In genomic region chr10:43852141-43852540, GRCh38 we compare ENCODE assay signal across 20 cellular contexts.
DNase-seq lines count a peak whose midpoint lies in the region.
"Had no signal": no experiment of that assay in that cellular context is flagged by ENCODE, and none has a peak within 500 bp of the region (broad histone marks: within the 10 kb centered on the region; RNA-seq: fewer than 3 reads in every experiment).

No MANE protein-coding gene starts in this region.

- DNase-seq in NCI-H82 (lab: John Stamatoyannopoulos, UW) (peak; percentile 22), NCI-H82 treated with DMSO at 0.1 percent for 48 hours (lab: John Stamatoyannopoulos, UW; ENCODE audit: unreplicated experiment) (no peak), NCI-H524 treated with DMSO at 0.1 percent for 48 hours (lab: John Stamatoyannopoulos, UW) (peak; percentile 46), left kidney (ENCODE audit: low read depth, low spot score) (peak; percentile 44), H4 (ENCODE audit: low spot score) (no peak), 8988T (no peak), middle frontal gyrus (ENCODE audit: extremely low spot score, low spot score) (no peak)
- DNase-seq: CD4-positive, alpha-beta T cell; DMS53; EL; GOT3; KBM-7; NCI-H1092; NCI-H1436 treated with DMSO at 0.1 percent for 48 hours; NCI-H2081; NCI-H2171 treated with DMSO at 0.1 percent for 48 hours; NCI-H446 treated with DMSO at 0.1 percent for 48 hours; NCI-H748 treated with DMSO at 0.1 percent for 48 hours; RPMI8226; SHP77 treated with DMSO at 0.1 percent for 48 hours had no signal

Comparison
In these comparisons a context has a peak if more than half of its experiments do, and no peak if none do; other contexts are left out.
1. DNase-seq: peak in NCI-H82 (single experiment), NCI-H524 treated with DMSO at 0.1 percent for 48 hours (single experiment) and left kidney (single experiment); none in NCI-H82 treated with DMSO at 0.1 percent for 48 hours (single experiment), H4 (single experiment), 8988T (single experiment) and middle frontal gyrus (single experiment).